17 cellular contexts compared by ENCODE assay signal in genomic region chr11:108269583-108269982, GRCh38. TPM values are rescaled to one million over a fixed set of nuclear protein-coding genes. Genes with fewer than 3 reads are reported as not detected.
DNase-seq lines count a peak whose midpoint lies in the region; ATAC-seq, FAIRE-seq and TF ChIP-seq lines count a peak whose summit lies in the region.
"Had no signal": no experiment of that assay in that cellular context is flagged by ENCODE, and none has a peak within 500 bp of the region (broad histone marks: within the 10 kb centered on the region; RNA-seq: fewer than 3 reads in every experiment).

No MANE protein-coding gene starts in this region.

- no peak for TF ChIP-seq POLR2A in GM12892 (IDR thresholded peaks at IDR 0.05; ENCODE audit: low read depth, low read length)

- peaks cover 74% of the 10 kb centered on the region for H3K36me3 Mint-ChIP-seq in CD4-positive, alpha-beta T cell (ENCODE audit: low read depth)
- peaks cover 60% of the 10 kb centered on the region for H3K36me3 Mint-ChIP-seq in effector memory CD8-positive, alpha-beta T cell (ENCODE audit: insufficient read depth)
- peaks cover 63% of the 10 kb centered on the region for H3K36me3 Mint-ChIP-seq in nephron progenitor cell (ENCODE audit: low read depth)
- H3K36me3 Mint-ChIP-seq in activated CD4-positive, alpha-beta memory T cell treated with anti-CD3 and anti-CD28 coated beads, Interleukin-2, amount 10 ng/mL, durations not matched to agents 7 days and 5 days (ENCODE audit: low read depth) = peaks cover 56% of the 10 kb centered on the region

- CTCF ChIA-PET in CD4-positive, alpha-beta T cell (lab: Charles Lee) = no interaction called here
- CTCF ChIA-PET in activated CD4-positive, alpha-beta memory T cell treated with anti-CD3 and anti-CD28 coated beads, Interleukin-2, amount 10 ng/mL, durations not matched to agents 7 days and 5 days (lab: Charles Lee) = no interaction called here

- H3K27ac ChIP-seq in CD4-positive, alpha-beta T cell (ENCODE audit: low read depth, low read length) = no peak overlapping the region
- H3K27ac ChIP-seq: BLaER1, Peyer's patch had no signal

- no peaks in the 10 kb centered on the region for H3K9me3 ChIP-seq in CD4-positive, alpha-beta T cell (ENCODE audit: control insufficient read depth, low read length)
- H3K9me3 ChIP-seq: Peyer's patch had no signal

- no peaks in the 10 kb centered on the region for H3K27me3 Mint-ChIP-seq in CD4-positive, alpha-beta T cell
- H3K27me3 Mint-ChIP-seq in effector memory CD8-positive, alpha-beta T cell = no peaks in the 10 kb centered on the region
- no peaks in the 10 kb centered on the region for H3K27me3 Mint-ChIP-seq in nephron progenitor cell (ENCODE audit: low read depth, poor library complexity)
- H3K27me3 Mint-ChIP-seq in activated CD4-positive, alpha-beta memory T cell treated with anti-CD3 and anti-CD28 coated beads, Interleukin-2, amount 10 ng/mL, durations not matched to agents 7 days and 5 days = no peaks in the 10 kb centered on the region

- ATAC-seq in CD4-positive, alpha-beta T cell (ENCODE audit: poor library complexity) = no peak
- no peak for ATAC-seq in effector memory CD8-positive, alpha-beta T cell (replicated peaks)
- no peak for ATAC-seq in HG02973 (IDR thresholded peaks at IDR 0.05; ENCODE audit: unreplicated experiment)

- FAIRE-seq in GM12892 (lab: Jason Lieb, UNC) = peak; percentile 53

- POLR2A ChIA-PET in CD4-positive, alpha-beta T cell (lab: Charles Lee) = interaction anchor here (2.1 kb wide), 1 partner anchor 46 kb away, joined by 8 read pairs; the partner anchor contains the start of gene ATM
- POLR2A ChIA-PET in activated CD4-positive, alpha-beta memory T cell treated with anti-CD3 and anti-CD28 coated beads, Interleukin-2, amount 10 ng/mL, durations not matched to agents 7 days and 5 days (lab: Charles Lee) = no interaction called here

- no peak overlapping the region for H3K4me3 Mint-ChIP-seq in CD4-positive, alpha-beta T cell
- no peak overlapping the region for H3K4me3 Mint-ChIP-seq in effector memory CD8-positive, alpha-beta T cell
- H3K4me3 Mint-ChIP-seq in nephron progenitor cell = no peak overlapping the region
- no peak overlapping the region for H3K4me3 Mint-ChIP-seq in activated CD4-positive, alpha-beta memory T cell treated with anti-CD3 and anti-CD28 coated beads, Interleukin-2, amount 10 ng/mL, durations not matched to agents 7 days and 5 days

- peak overlapping the region; percentile 18 for H3K27ac Mint-ChIP-seq in CD4-positive, alpha-beta T cell
- peak overlapping the region; percentile 3 to 76 for H3K27ac Mint-ChIP-seq in effector memory CD8-positive, alpha-beta T cell
- peak overlapping the region; percentile 78 for H3K27ac Mint-ChIP-seq in nephron progenitor cell
- no peak overlapping the region for H3K27ac Mint-ChIP-seq in activated CD4-positive, alpha-beta memory T cell treated with anti-CD3 and anti-CD28 coated beads, Interleukin-2, amount 10 ng/mL, durations not matched to agents 7 days and 5 days

- DNase-seq in CD4-positive, alpha-beta T cell = no peak
- no peak for DNase-seq in GM12892 (ENCODE audit: insufficient read length)
- no peak for DNase-seq in effector memory CD8-positive, alpha-beta T cell
- DNase-seq in nephron progenitor cell = no peak
- DNase-seq in NCI-H510A treated with DMSO at 0.1 percent for 48 hours (lab: John Stamatoyannopoulos, UW) = no peak
- no peak for DNase-seq in anterior cingulate cortex (lab: John Stamatoyannopoulos, UW)
- no peak for DNase-seq in activated CD4-positive, alpha-beta memory T cell treated with anti-CD3 and anti-CD28 coated beads, Interleukin-2, amount 10 ng/mL, durations not matched to agents 7 days and 5 days
- DNase-seq: Caco-2, HCEC 1CT, MV-4-11, NCI-H1417 treated with DMSO at 0.1 percent for 48 hours, NCI-H2029, NCI-H524, Peyer's patch, Right ventricle myocardium superior had no signal

- peaks cover 27% of the 10 kb centered on the region for H3K4me1 Mint-ChIP-seq in CD4-positive, alpha-beta T cell (ENCODE audit: low read depth)
- H3K4me1 Mint-ChIP-seq in effector memory CD8-positive, alpha-beta T cell (ENCODE audit: low read depth in 2 of 2) = peaks cover 11 to 26% of the 10 kb centered on the region in 2 donors
- H3K4me1 Mint-ChIP-seq in nephron progenitor cell = no peaks in the 10 kb centered on the region
- peaks cover 3% of the 10 kb centered on the region for H3K4me1 Mint-ChIP-seq in activated CD4-positive, alpha-beta memory T cell treated with anti-CD3 and anti-CD28 coated beads, Interleukin-2, amount 10 ng/mL, durations not matched to agents 7 days and 5 days

- no peak for TF ChIP-seq CTCF in CD4-positive, alpha-beta T cell (IDR thresholded peaks at IDR 0.05)
- no peak for TF ChIP-seq CTCF in nephron progenitor cell (IDR thresholded peaks at IDR 0.05)

- intact Hi-C loops in CD4-positive, alpha-beta T cell (cut with DNase I, micrococcal nuclease) = no loop called here

- H3K9me3 Mint-ChIP-seq in CD4-positive, alpha-beta T cell = peaks cover 9% of the 10 kb centered on the region
- peaks cover 0 to 2% of the 10 kb centered on the region in 2 donors for H3K9me3 Mint-ChIP-seq in effector memory CD8-positive, alpha-beta T cell
- peaks cover 20% of the 10 kb centered on the region for H3K9me3 Mint-ChIP-seq in nephron progenitor cell
- peaks cover 12% of the 10 kb centered on the region for H3K9me3 Mint-ChIP-seq in activated CD4-positive, alpha-beta memory T cell treated with anti-CD3 and anti-CD28 coated beads, Interleukin-2, amount 10 ng/mL, durations not matched to agents 7 days and 5 days

- H3K27me3 ChIP-seq in CD4-positive, alpha-beta T cell (ENCODE audit: control insufficient read depth, insufficient read depth, low read length) = no peaks in the 10 kb centered on the region
- H3K27me3 ChIP-seq: BLaER1, Peyer's patch had no signal

RNA-seq across cellular contexts. Expression of gene ATM, which starts 46.7 kb away (rescaled TPM):
- total RNA-seq in CD4-positive, alpha-beta T cell = 100 to 1,000 TPM; 307 to 329 TPM
- 55.5 TPM for polyA plus RNA-seq in GM12892 (2012; ENCODE audit: missing spikeins)
- total RNA-seq in activated CD4-positive, alpha-beta memory T cell treated with anti-CD3 and anti-CD28 coated beads, Interleukin-2, amount 10 ng/mL, durations not matched to agents 7 days and 5 days = 100 to 1,000 TPM; 130 to 144 TPM

RNA-seq across cellular contexts. Expression of gene NPAT, which starts 47.1 kb away (rescaled TPM):
- total RNA-seq in CD4-positive, alpha-beta T cell = 10 to 100 TPM; 25.4 to 28.9 TPM
- 13.1 TPM for polyA plus RNA-seq in GM12892 (2012; ENCODE audit: missing spikeins)
- total RNA-seq in activated CD4-positive, alpha-beta memory T cell treated with anti-CD3 and anti-CD28 coated beads, Interleukin-2, amount 10 ng/mL, durations not matched to agents 7 days and 5 days = 10 to 100 TPM; 36.1 to 40.9 TPM
